In genomic region chr2:201887851-201888451, GRCh38 we compare ENCODE assay signal across 14 cellular contexts.
DNase-seq lines count a peak whose midpoint lies in the region; ATAC-seq and TF ChIP-seq lines count a peak whose summit lies in the region.
"Had no signal": no experiment of that assay in that cellular context is flagged by ENCODE, and none has a peak within 500 bp of the region (broad histone marks: within the 10 kb centered on the region; RNA-seq: fewer than 3 reads in every experiment).

No MANE protein-coding gene starts in this region.

- H3K27me3 ChIP-seq in iPS-20b (ENCODE audit: insufficient read depth, low read length) = no peaks in the 10 kb centered on the region
- H3K27me3 ChIP-seq in skeletal muscle tissue (ENCODE audit: control insufficient read depth in 3 of 3, insufficient read depth in 3 of 3, low read length in 3 of 3) = no peaks in the 10 kb centered on the region
- H3K27me3 ChIP-seq in tibial artery = no peaks in the 10 kb centered on the region
- H3K27me3 ChIP-seq: ovary had no signal

- H3K9me3 ChIP-seq in iPS-20b (ENCODE audit: insufficient read depth, low read depth, low read length) = no peaks in the 10 kb centered on the region
- no peaks in the 10 kb centered on the region for H3K9me3 ChIP-seq in skeletal muscle tissue (ENCODE audit: control insufficient read depth in 3 of 3, low read length in 3 of 3)
- no peaks in the 10 kb centered on the region for H3K9me3 ChIP-seq in tibial artery
- H3K9me3 ChIP-seq: ovary had no signal

- DNase-seq in DMS 273 (lab: John Stamatoyannopoulos, UW; ENCODE audit: unreplicated experiment) (peak; percentile 56), DMS 273 treated with DMSO at 0.1 percent for 48 hours (lab: John Stamatoyannopoulos, UW) (no peak), DMS53 treated with DMSO at 0.1 percent for 48 hours (lab: John Stamatoyannopoulos, UW; ENCODE audit: unreplicated experiment) (no peak), tibial artery (no peak)
- DNase-seq: activated CD4-positive, alpha-beta T cell treated with anti-CD3 and anti-CD28 coated beads, Interleukin-2, amount 50 U/mL, for 1 hour; activated naive CD4-positive, alpha-beta T cell treated with anti-CD3 and anti-CD28 coated beads, Interleukin-2, amount 10 ng/mL, durations not matched to agents 7 days and 5 days; effector CD4-positive, alpha-beta T cell; NCI-H510A; ovary had no signal

- ATAC-seq in HG02623 (IDR thresholded peaks at IDR 0.05; ENCODE audit: unreplicated experiment) = no peak

- no peak overlapping the region for H3K27ac ChIP-seq in iPS-20b (ENCODE audit: low read length)
- peak overlapping the region; percentile 48 for H3K27ac ChIP-seq in skeletal muscle tissue (ENCODE audit: low read depth, low read length)
- no peak overlapping the region for H3K27ac ChIP-seq in tibial artery
- H3K27ac ChIP-seq: 22Rv1, ovary had no signal

- TF ChIP-seq CTCF in WI38 (IDR thresholded peaks at IDR 0.05; ENCODE audit: low read depth, low read length) (no peak), tibial artery (IDR thresholded peaks at IDR 0.05) (no peak)

- H3K36me3 ChIP-seq in iPS-20b (ENCODE audit: insufficient read depth, low read depth, low read length) (no peaks in the 10 kb centered on the region), skeletal muscle tissue (ENCODE audit: control insufficient read depth in 3 of 3, insufficient read depth in 3 of 3, low read length in 3 of 3) (no peaks in the 10 kb centered on the region), tibial artery (no peaks in the 10 kb centered on the region)
- H3K36me3 ChIP-seq: ovary had no signal

- intact Hi-C loops in tibial artery (cut with DNase I; ENCODE audit: low total_unique reads) = no loop called here

- H3K4me3 ChIP-seq in WI38 (ENCODE audit: low read depth, low read length) = peak overlapping the region; percentile 39
- H3K4me3 ChIP-seq in iPS-20b (ENCODE audit: low read length) = peak overlapping the region; percentile 53
- peak overlapping the region; percentile 3 to 62 (median 46) for H3K4me3 ChIP-seq in skeletal muscle tissue (ENCODE audit: low read length in 3 of 3)
- peak overlapping the region in 1 of 2 donors; percentile 12 for H3K4me3 ChIP-seq in tibial artery
- H3K4me3 ChIP-seq: ovary had no signal

- H3K9ac ChIP-seq in iPS-20b (ENCODE audit: low read depth, low read length) = peak overlapping the region; percentile 18; the same call in 1 of the 2 replicates
- peak overlapping the region; percentile 35 to 70 (median 64) for H3K9ac ChIP-seq in skeletal muscle tissue (ENCODE audit: low read depth in 1 of 3, low read length in 3 of 3)

- H3K4me1 ChIP-seq in iPS-20b (ENCODE audit: insufficient read depth, low read length) (peaks cover 9% of the 10 kb centered on the region), skeletal muscle tissue (ENCODE audit: control insufficient read depth in 3 of 3, insufficient read depth in 3 of 3, low read length in 3 of 3) (peaks cover 15 to 42% (median 20%) of the 10 kb centered on the region in 3 donors), tibial artery (peaks cover 0 to 15% (median 12%) of the 10 kb centered on the region in 4 donors)
